In genomic region chr6:148051-148984, GRCh38 we compare ENCODE assay signal across 8 cellular contexts.
DNase-seq lines count a peak whose midpoint lies in the region; ATAC-seq, FAIRE-seq and TF ChIP-seq lines count a peak whose summit lies in the region.
"Not testable (repeated sequence)": the region's sequence is repeated elsewhere in the genome, so short reads cannot be mapped to it uniquely, and the experiment has no call there.

No MANE protein-coding gene starts in this region.

- in situ Hi-C loops in GM12878 (cut with MboI) = not testable (repeated sequence)

- H3K4me2 ChIP-seq in GM12878 (ENCODE audit: control insufficient read depth, insufficient read depth) = not testable (repeated sequence)

- SMC1A ChIA-PET in GM12878 (lab: Charles Lee; ENCODE audit: uncharacterized antibody, unreplicated experiment) = not testable (repeated sequence)

- intact Hi-C loops in GM12878 (cut with micrococcal nuclease; ENCODE audit: unreplicated experiment); kidney (cut with DNase I): not testable (repeated sequence)

- H3K27me3 Mint-ChIP-seq in CD8-positive, alpha-beta memory T cell = not testable (repeated sequence)

- peak; percentile 58 for TF ChIP-seq RAD21 in GM12878 (IDR thresholded peaks at IDR 0.05; ENCODE audit: insufficient read depth, low read depth, low read length)

- peak overlapping the region in 1 of 8 donors; percentile 21 for H3K27ac Mint-ChIP-seq in CD8-positive, alpha-beta memory T cell

- RAD21 ChIA-PET in GM12878 (lab: Charles Lee; ENCODE audit: unreplicated experiment) = interaction anchor here (1.4 to 3.5 kb wide), 2 partner anchors 32 to 78 kb away, joined by 4 to 14 read pairs; no protein-coding TSS in a partner anchor

- H3K9me3 ChIP-seq in CD8-positive, alpha-beta memory T cell (ENCODE audit: low read length); GM12878 (replicated peaks; ENCODE audit: control insufficient read depth, insufficient read depth, low read length); kidney (ENCODE audit: control insufficient read depth in 1 of 2, low read length in 2 of 2): not testable (repeated sequence)

- not testable (repeated sequence) for FAIRE-seq in GM12878 (lab: Jason Lieb, UNC); kidney (lab: Jason Lieb, UNC)

- H3K9ac ChIP-seq in GM12878 (ENCODE audit: control insufficient read depth, insufficient read depth, low read length); kidney (ENCODE audit: low read length in 2 of 2): not testable (repeated sequence)

- not testable (repeated sequence) for H4K20me1 ChIP-seq in GM12878 (ENCODE audit: control insufficient read depth, insufficient read depth)

- peak; percentile 64 to 96 (median 93) for TF ChIP-seq CTCF in GM12878 (IDR thresholded peaks at IDR 0.05 in 2 of 3, conservative IDR thresholded peaks at IDR 0.05 in 1 of 3; ENCODE audit: control insufficient read depth in 2 of 3, extremely low read depth in 1 of 3, insufficient read depth in 1 of 3, low read depth in 3 of 3, low read length in 3 of 3)
- TF ChIP-seq CTCF in kidney (IDR thresholded peaks at IDR 0.05; ENCODE audit: borderline replicate concordance, extremely low read depth, insufficient read depth) = peak; percentile 1

- WGBS in GM12878 (ENCODE audit: insufficient coverage, insufficient replicate concordance, low lambda C conversion rate, missing lambda C conversion rate) = 57% methylated on average over 52 of the region's 61 CpGs

- TF ChIP-seq EP300 in GM12878 (IDR thresholded peaks at IDR 0.05; ENCODE audit: borderline replicate concordance in 1 of 2, control insufficient read depth in 1 of 2, low read depth in 2 of 2, low read length in 2 of 2) = not testable (repeated sequence)

- not testable (repeated sequence) for H3K9me3 Mint-ChIP-seq in CD8-positive, alpha-beta memory T cell

- ATAC-seq in GM19397 (IDR thresholded peaks at IDR 0.05; ENCODE audit: unreplicated experiment) = peak; percentile 93
- peak; percentile 87 for ATAC-seq in HG03095 (IDR thresholded peaks at IDR 0.05; ENCODE audit: unreplicated experiment)
- peak; percentile 94 for ATAC-seq in GM12878

- H3K4me1 Mint-ChIP-seq in CD8-positive, alpha-beta memory T cell = not testable (repeated sequence)

- H3K4me3 ChIP-seq in CD8-positive, alpha-beta memory T cell (ENCODE audit: low read length); GM12878; kidney (ENCODE audit: low read length in 2 of 2): not testable (repeated sequence)

- H3K4me1 ChIP-seq in CD8-positive, alpha-beta memory T cell (ENCODE audit: insufficient read depth, low read length); kidney (ENCODE audit: control insufficient read depth in 1 of 2, insufficient read depth in 1 of 2, low read depth in 1 of 2, low read length in 2 of 2): not testable (repeated sequence)
- peaks cover 22% of the 10 kb centered on the region for H3K4me1 ChIP-seq in GM12878 (ENCODE audit: control insufficient read depth, insufficient read depth, low read length)

- not testable (repeated sequence) for H3K27me3 ChIP-seq in CD8-positive, alpha-beta memory T cell (ENCODE audit: insufficient read depth, low read length, poor library complexity, severe bottlenecking); GM12878 (replicated peaks in 1 of 2; ENCODE audit: control insufficient read depth in 2 of 2, insufficient read depth in 2 of 2, low read length in 1 of 2)

- not testable (repeated sequence) for H3K36me3 ChIP-seq in CD8-positive, alpha-beta memory T cell (ENCODE audit: insufficient read depth, low read length); GM12878 (ENCODE audit: control insufficient read depth in 2 of 2, insufficient read depth in 2 of 2, low read length in 1 of 2); kidney (ENCODE audit: control insufficient read depth in 1 of 2, insufficient read depth in 2 of 2, low read length in 2 of 2)

- H2AFZ ChIP-seq in GM12878 (ENCODE audit: control insufficient read depth, low read depth, low read length) = not testable (repeated sequence)

- POLR2A ChIA-PET in CD8-positive, alpha-beta memory T cell (lab: Charles Lee); GM12878 (lab: Charles Lee): not testable (repeated sequence)

- BruUV-seq in GM12878 (replicated peaks; lab: Mats Ljungman, UMichigan) = not testable (repeated sequence)

- TF ChIP-seq POLR2A in GM12878 (IDR thresholded peaks at IDR 0.05; ENCODE audit: low read depth, low read length) = not testable (repeated sequence)

- H3K27ac ChIP-seq in CD8-positive, alpha-beta memory T cell (ENCODE audit: low read depth, low read length); GM12878 (ENCODE audit: control insufficient read depth, insufficient read depth); kidney (ENCODE audit: low read depth in 2 of 2, low read length in 2 of 2): not testable (repeated sequence)

- peak; percentile 26 to 69 (median 46) for DNase-seq in CD8-positive, alpha-beta memory T cell
- DNase-seq in NCI-H2171 (lab: John Stamatoyannopoulos, UW) (peak; percentile 3), GM12878 (ENCODE audit: low read depth, low spot score) (peak; percentile 91), kidney (peak; percentile 60)
- DNase-seq in activated CD4-positive, CD25-positive, alpha-beta regulatory T cell (lab: John Stamatoyannopoulos, UW) = peak; percentile 20 to 66 (median 38)
- peak; percentile 76 to 94 for DNase-seq in stimulated activated CD4-positive, alpha-beta T cell treated with anti-CD3 and anti-CD28 coated beads, Interleukin-2, amount 100 ng/mL, for 24 hours

- H3K36me3 Mint-ChIP-seq in CD8-positive, alpha-beta memory T cell = not testable (repeated sequence)

- H3K4me3 Mint-ChIP-seq in CD8-positive, alpha-beta memory T cell = not testable (repeated sequence)

- not testable (repeated sequence) for H3K79me2 ChIP-seq in GM12878 (ENCODE audit: control insufficient read depth, insufficient read depth, low read length)

- CTCF ChIA-PET in CD8-positive, alpha-beta memory T cell (lab: Charles Lee) = not testable (repeated sequence)
- CTCF ChIA-PET in GM12878 (lab: Yijun Ruan, JAX) = interaction anchor here (0.8 to 5.7 kb wide), 14 partner anchors 9 to 502 kb away, joined by 3 to 91 read pairs (median 4); no protein-coding TSS in a partner anchor

TF ChIP-seq in GM12878, 131 proteins besides CTCF, POLR2A, EP300 and RAD21 (continues in another document):
- TF ChIP-seq BACH1 (IDR thresholded peaks at IDR 0.05; ENCODE audit: borderline replicate concordance) = peak; percentile 48; the same call in 1 of the 2 replicates
- peak; percentile 96; the same call in 1 of the 2 replicates for TF ChIP-seq ZNF207 (IDR thresholded peaks at IDR 0.05; ENCODE audit: borderline replicate concordance)
- TF ChIP-seq RB1 (IDR thresholded peaks at IDR 0.05; ENCODE audit: borderline replicate concordance) = peak; percentile 94
- TF ChIP-seq CREM (IDR thresholded peaks at IDR 0.05; ENCODE audit: low read depth) = peak; percentile 44
- TF ChIP-seq IKZF1 (conservative IDR thresholded peaks at IDR 0.05) = peak; percentile 41; the same call in 1 of the 2 replicates
- peak; percentile 63 for TF ChIP-seq KLF5 (IDR thresholded peaks at IDR 0.05; ENCODE audit: partially characterized antibody)
- peak; percentile 43; the same call in 1 of the 2 replicates for TF ChIP-seq YY1 (IDR thresholded peaks at IDR 0.05; ENCODE audit: low read depth, low read length)
- TF ChIP-seq ATF3 (IDR thresholded peaks at IDR 0.05; ENCODE audit: borderline replicate concordance, extremely low read depth, low read depth, low read length) = peak; percentile 66; the same call in 1 of the 2 replicates
- TF ChIP-seq NR2F1 (conservative IDR thresholded peaks at IDR 0.05) = peak; percentile 38; the same call in 1 of the 2 replicates
- TF ChIP-seq CREB1 (IDR thresholded peaks at IDR 0.05; ENCODE audit: low read depth) = peak; percentile 52; the same call in 1 of the 2 replicates
- TF ChIP-seq, protein P1, sequence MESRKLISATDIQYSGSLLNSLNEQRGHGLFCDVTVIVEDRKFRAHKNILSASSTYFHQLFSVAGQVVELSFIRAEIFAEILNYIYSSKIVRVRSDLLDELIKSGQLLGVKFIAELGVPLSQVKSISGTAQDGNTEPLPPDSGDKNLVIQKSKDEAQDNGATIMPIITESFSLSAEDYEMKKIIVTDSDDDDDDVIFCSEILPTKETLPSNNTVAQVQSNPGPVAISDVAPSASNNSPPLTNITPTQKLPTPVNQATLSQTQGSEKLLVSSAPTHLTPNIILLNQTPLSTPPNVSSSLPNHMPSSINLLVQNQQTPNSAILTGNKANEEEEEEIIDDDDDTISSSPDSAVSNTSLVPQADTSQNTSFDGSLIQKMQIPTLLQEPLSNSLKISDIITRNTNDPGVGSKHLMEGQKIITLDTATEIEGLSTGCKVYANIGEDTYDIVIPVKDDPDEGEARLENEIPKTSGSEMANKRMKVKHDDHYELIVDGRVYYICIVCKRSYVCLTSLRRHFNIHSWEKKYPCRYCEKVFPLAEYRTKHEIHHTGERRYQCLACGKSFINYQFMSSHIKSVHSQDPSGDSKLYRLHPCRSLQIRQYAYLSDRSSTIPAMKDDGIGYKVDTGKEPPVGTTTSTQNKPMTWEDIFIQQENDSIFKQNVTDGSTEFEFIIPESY (IDR thresholded peaks at IDR 0.05) = peak; percentile 82; the same call in 1 of the 2 replicates
- TF ChIP-seq, protein P2, sequence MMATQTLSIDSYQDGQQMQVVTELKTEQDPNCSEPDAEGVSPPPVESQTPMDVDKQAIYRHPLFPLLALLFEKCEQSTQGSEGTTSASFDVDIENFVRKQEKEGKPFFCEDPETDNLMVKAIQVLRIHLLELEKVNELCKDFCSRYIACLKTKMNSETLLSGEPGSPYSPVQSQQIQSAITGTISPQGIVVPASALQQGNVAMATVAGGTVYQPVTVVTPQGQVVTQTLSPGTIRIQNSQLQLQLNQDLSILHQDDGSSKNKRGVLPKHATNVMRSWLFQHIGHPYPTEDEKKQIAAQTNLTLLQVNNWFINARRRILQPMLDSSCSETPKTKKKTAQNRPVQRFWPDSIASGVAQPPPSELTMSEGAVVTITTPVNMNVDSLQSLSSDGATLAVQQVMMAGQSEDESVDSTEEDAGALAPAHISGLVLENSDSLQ (IDR thresholded peaks at IDR 0.05) = peak; percentile 31; the same call in 1 of the 2 replicates

Comparison
In these comparisons a context has a peak if more than half of its experiments do, and no peak if none do; other contexts are left out.
1. DNase-seq: peak in every context shown above with its lines; median percentile 91 in GM12878; 85 in stimulated activated CD4-positive, alpha-beta T cell treated with anti-CD3 and anti-CD28 coated beads, Interleukin-2, amount 100 ng/mL, for 24 hours; 60 in kidney; 46 in CD8-positive, alpha-beta memory T cell; 38 in activated CD4-positive, CD25-positive, alpha-beta regulatory T cell; 3 in NCI-H2171.